Comparison of ENCODE assay signal across 1 cellular context in genomic region chr1:234676103-234676594, GRCh38.
A peak's percentile ranks its signal among the peaks of the same experiment; 100 is the strongest.
TF ChIP-seq lines count a peak whose summit lies in the region.

No MANE protein-coding gene starts in this region.

TF ChIP-seq in K562, 482 proteins besides CTCF, POLR2A, EP300 and RAD21 (continued from another document and continues in another):
- peak; percentile 23 to 58; a peak in 2 of 4 replicates for TF ChIP-seq MNT (conservative IDR thresholded peaks at IDR 0.05)
- TF ChIP-seq TRIM25 (IDR thresholded peaks at IDR 0.05; ENCODE audit: borderline replicate concordance): no peak
- TF ChIP-seq YBX1 (IDR thresholded peaks at IDR 0.05): no peak
- TF ChIP-seq FOXK2 (conservative IDR thresholded peaks at IDR 0.05 in 1 of 2, IDR thresholded peaks at IDR 0.05 in 1 of 2; ENCODE audit: low read depth in 2 of 2): peak; percentile 95 to 96
- TF ChIP-seq MAZ (CRISPR knock-in tag; conservative IDR thresholded peaks at IDR 0.05 in 1 of 2, IDR thresholded peaks at IDR 0.05 in 1 of 2): peak in 1 of 2 experiments; percentile 15; a peak in 3 of 4 replicates
- TF ChIP-seq SETDB1 (IDR thresholded peaks at IDR 0.05; ENCODE audit: low read length): no peak
- peak; percentile 18; the same call in 1 of the 2 replicates for TF ChIP-seq FOSL1 (tag; conservative IDR thresholded peaks at IDR 0.05)
- no peak for TF ChIP-seq CBFA2T2 (conservative IDR thresholded peaks at IDR 0.05)
- TF ChIP-seq MGA (IDR thresholded peaks at IDR 0.05): peak; percentile 11; the same call in 1 of the 2 replicates
- TF ChIP-seq ZNF77 (CRISPR knock-in tag; IDR thresholded peaks at IDR 0.05): no peak
- no peak for TF ChIP-seq TAF9B (IDR thresholded peaks at IDR 0.05; ENCODE audit: partially characterized antibody)
- no peak; the same call in 1 of the 2 replicates for TF ChIP-seq JUND (IDR thresholded peaks at IDR 0.05; ENCODE audit: borderline replicate concordance, low read depth, low read length)
- peak; percentile 36; the same call in 1 of the 3 replicates for TF ChIP-seq JUND (tag; IDR thresholded peaks at IDR 0.05; ENCODE audit: borderline replicate concordance, low read depth, low read length)
- no peak for TF ChIP-seq GTF2B (IDR thresholded peaks at IDR 0.05; ENCODE audit: extremely low read depth, insufficient read length)
- TF ChIP-seq XRCC3 (IDR thresholded peaks at IDR 0.05): no peak
- TF ChIP-seq SPI1 (IDR thresholded peaks at IDR 0.05; ENCODE audit: borderline replicate concordance, low read depth, low read length): peak; percentile 68; the same call in 1 of the 2 replicates
- peak; percentile 64 for TF ChIP-seq GABPA (tag; conservative IDR thresholded peaks at IDR 0.05; ENCODE audit: low read depth)
- no peak for TF ChIP-seq MCM3 (IDR thresholded peaks at IDR 0.05)
- TF ChIP-seq NFXL1 (CRISPR knock-in tag; IDR thresholded peaks at IDR 0.05): no peak
- TF ChIP-seq ZNF143 (CRISPR knock-in tag; IDR thresholded peaks at IDR 0.05): peak; percentile 93
- TF ChIP-seq U2AF1 (optimal IDR thresholded peaks at IDR 0.05; ENCODE audit: low read depth, low read length): no peak
- no peak for TF ChIP-seq RBM14 (IDR thresholded peaks at IDR 0.05; ENCODE audit: borderline replicate concordance, insufficient read depth, low read depth, low read length)
- TF ChIP-seq NFIC (IDR thresholded peaks at IDR 0.05): no peak; the same call in 1 of the 2 replicates
- TF ChIP-seq AFF4 (CRISPR knock-in tag; IDR thresholded peaks at IDR 0.05): no peak
- no peak for TF ChIP-seq RHOXF2B (CRISPR knock-in tag; conservative IDR thresholded peaks at IDR 0.05)
- TF ChIP-seq ADNP (tag; IDR thresholded peaks at IDR 0.05): no peak
- no peak for TF ChIP-seq KLF6 (CRISPR knock-in tag; IDR thresholded peaks at IDR 0.05; ENCODE audit: borderline replicate concordance)
- no peak for TF ChIP-seq ZNF561 (CRISPR knock-in tag; conservative IDR thresholded peaks at IDR 0.05)
- no peak for TF ChIP-seq ZNF263 (CRISPR knock-in tag; IDR thresholded peaks at IDR 0.05; ENCODE audit: borderline replicate concordance)
- peak; percentile 33; the same call in 1 of the 2 replicates for TF ChIP-seq CTBP1 (IDR thresholded peaks at IDR 0.05; ENCODE audit: borderline replicate concordance)
- TF ChIP-seq FOXA1 (IDR thresholded peaks at IDR 0.05; ENCODE audit: borderline replicate concordance): no peak
- no peak for TF ChIP-seq NR2C1 (IDR thresholded peaks at IDR 0.05)
- 0 out of 2 replicates have a peak, but pooled peaks have one; percentile 17 for TF ChIP-seq NR2C1 (tag; IDR thresholded peaks at IDR 0.05)
- TF ChIP-seq TSHZ1 (CRISPR knock-in tag; IDR thresholded peaks at IDR 0.05): no peak
- TF ChIP-seq SIRT6 (IDR thresholded peaks at IDR 0.05; ENCODE audit: low read depth, low read length): no peak
- TF ChIP-seq FOXJ2 (tag; IDR thresholded peaks at IDR 0.05): peak; percentile 51; the same call in 1 of the 2 replicates
- TF ChIP-seq MYC (IDR thresholded peaks at IDR 0.05; ENCODE audit: low read depth, low read length): peak; percentile 41; the same call in 1 of the 2 replicates
- no peak for TF ChIP-seq MYC (CRISPR knock-in tag; IDR thresholded peaks at IDR 0.05; ENCODE audit: borderline replicate concordance, low read depth)
